Comparison of ENCODE assay signal across 18 cellular contexts in the genomic region with DNA sequence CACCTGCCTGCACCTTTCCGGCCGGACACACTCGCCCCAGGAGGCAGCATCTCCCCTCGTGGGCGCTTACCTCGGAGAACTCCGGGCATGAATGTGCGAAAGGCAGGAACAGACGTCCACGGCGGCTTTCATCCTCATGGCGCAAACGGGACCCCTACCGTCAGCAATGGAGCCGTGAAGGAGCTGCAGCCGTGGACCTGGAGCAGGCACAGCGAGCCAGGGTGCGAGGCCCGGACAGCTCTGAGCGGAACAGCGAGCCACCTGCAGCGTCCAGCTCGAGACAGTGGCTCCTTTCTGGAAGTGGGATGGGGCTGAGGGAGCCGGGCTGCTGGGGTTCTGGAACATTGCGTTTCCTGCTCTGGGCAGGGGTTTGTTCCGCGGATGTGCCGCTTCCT. TPM values are rescaled to one million over a fixed set of nuclear protein-coding genes. Genes with fewer than 3 reads are reported as not detected.
"Had no signal": no experiment of that assay in that cellular context is flagged by ENCODE, and none has a peak within 500 bp of the region (broad histone marks: within the 10 kb centered on the region; RNA-seq: fewer than 3 reads in every experiment).

No MANE protein-coding gene starts in this region.

- H3K9me3 ChIP-seq: colonic mucosa, thyroid gland had no signal

- H3K4me1 ChIP-seq: colonic mucosa, thyroid gland had no signal

- H3K27ac ChIP-seq: colonic mucosa, thyroid gland had no signal

- H3K36me3 ChIP-seq: colonic mucosa, thyroid gland had no signal

- H3K4me3 ChIP-seq: colonic mucosa, thyroid gland had no signal

- DNase-seq: activated B cell treated with CpG ODN at 0.5 μM for 24 hours; activated CD4-positive, alpha-beta T cell treated with anti-CD3 and anti-CD28 coated beads for 48 hours; activated CD8-positive, alpha-beta T cell treated with anti-CD3 and anti-CD28 coated beads for 36 hours; activated effector memory CD4-positive, alpha-beta T cell treated with Interleukin-2 at 50 U/mL for 16 hours; activated naive CD4-positive, alpha-beta T cell treated with anti-CD3 and anti-CD28 coated beads, Interleukin-2, amount 50 U/mL, for 16 hours; activated T-cell treated with anti-CD3 and anti-CD28 coated beads, Interleukin-2, amount 50 U/mL, for 4 hours; colonic mucosa; islet precursor cell; mesendoderm; nephron progenitor cell; stimulated activated CD4-positive, alpha-beta T cell treated with anti-CD3 and anti-CD28 coated beads, Interleukin-1b, Interleukin-23, amount 100 ng/mL, for 48 hours; T-helper 2 cell; thyroid gland had no signal

- H3K27me3 ChIP-seq: thyroid gland had no signal

- ATAC-seq: activated CD8-positive, alpha-beta T cell treated with anti-CD3 and anti-CD28 coated beads for 36 hours; activated T-cell treated with anti-CD3 and anti-CD28 coated beads, Interleukin-2, amount 50 U/mL, for 4 hours; esophagus mucosa had no signal

RNA-seq across cellular contexts. Expression of a gene that starts 7.8 kb away (rescaled TPM):
- total RNA-seq: activated B cell treated with CpG ODN at 0.5 μM for 24 hours; activated CD8-positive, alpha-beta T cell treated with anti-CD3 and anti-CD28 coated beads for 36 hours; esophagus mucosa; osteoblast; pulmonary artery endothelial cell; thyroid gland; urinary bladder had no signal

RNA-seq across cellular contexts. Expression of a gene that starts 31.6 kb away (rescaled TPM):
- total RNA-seq: activated B cell treated with CpG ODN at 0.5 μM for 24 hours; activated CD8-positive, alpha-beta T cell treated with anti-CD3 and anti-CD28 coated beads for 36 hours; activated T-cell treated with anti-CD3 and anti-CD28 coated beads, Interleukin-2, amount 50 U/mL, for 4 hours; esophagus mucosa; liver; osteoblast; pulmonary artery endothelial cell; thyroid gland; urinary bladder had no signal
